In the genomic region with DNA sequence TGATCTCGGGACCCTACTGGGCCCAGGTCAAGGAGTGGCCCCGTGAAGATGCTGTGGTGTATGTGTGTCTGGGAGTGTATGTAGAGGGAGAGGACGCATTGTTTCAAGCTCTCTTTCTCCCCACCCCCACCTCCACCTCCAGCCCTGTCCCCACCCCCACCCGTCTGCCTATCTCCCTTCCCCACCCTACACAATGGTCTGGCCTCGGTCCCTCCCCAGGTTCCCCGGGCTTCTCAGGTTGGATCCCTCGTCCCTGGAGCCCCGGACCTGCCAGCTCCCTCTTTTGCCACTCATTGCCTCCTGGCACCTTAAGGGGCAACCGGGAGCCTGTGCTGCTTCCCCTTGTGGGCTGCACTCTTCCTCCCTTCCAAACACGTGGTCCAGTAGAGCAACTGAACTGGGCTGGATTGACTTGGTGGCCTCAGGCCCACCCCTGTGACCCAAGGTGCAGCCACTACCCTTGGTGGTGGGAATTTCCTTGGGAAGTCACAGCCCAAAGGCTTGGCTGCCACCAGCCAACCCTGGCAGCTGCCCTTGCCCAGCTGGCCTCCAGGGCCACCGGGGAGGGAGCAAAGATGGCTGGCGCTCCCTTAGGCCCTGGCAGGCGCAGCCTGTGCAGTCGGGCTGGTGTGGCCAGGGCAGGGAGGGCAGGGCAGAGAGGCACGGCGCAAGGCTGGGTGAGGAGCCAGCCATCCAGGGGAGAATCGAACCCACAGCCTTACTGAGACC, we compare ENCODE assay signal across 1 cellular context.
TF ChIP-seq lines count a peak whose summit lies in the region.

No MANE protein-coding gene starts in this region.

TF ChIP-seq in GM23338, 12 proteins besides CTCF, POLR2A, EP300 and RAD21:
- TF ChIP-seq NANOG (IDR thresholded peaks at IDR 0.05; ENCODE audit: borderline replicate concordance) (no peak), JUNB (IDR thresholded peaks at IDR 0.05; ENCODE audit: unreplicated experiment) (no peak)
